Comparison of ENCODE assay signal across 23 cellular contexts in the genomic region with DNA sequence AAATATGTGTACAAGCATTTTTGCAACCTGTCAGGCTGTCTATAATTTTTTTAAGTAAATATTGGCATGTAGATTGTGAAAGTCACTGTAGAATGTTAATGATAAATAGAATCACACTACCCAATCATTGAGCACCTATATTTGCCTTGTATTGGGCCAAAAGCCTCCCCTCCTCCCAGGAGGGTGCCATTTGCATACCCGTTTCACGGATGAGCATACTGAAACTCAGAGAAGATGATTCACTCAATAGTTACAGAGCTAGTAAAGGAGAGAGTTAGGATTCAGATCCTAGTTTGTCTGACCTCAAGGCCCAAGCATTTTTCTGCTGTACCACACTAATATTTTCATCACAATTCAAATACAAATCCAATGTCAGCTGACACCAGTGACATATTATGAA.
"Had no signal": no experiment of that assay in that cellular context is flagged by ENCODE, and none has a peak within 500 bp of the region (broad histone marks: within the 10 kb centered on the region; RNA-seq: fewer than 3 reads in every experiment).

No MANE protein-coding gene starts in this region.

- DNase-seq: dermis blood vessel endothelial cell; dorsolateral prefrontal cortex; effector CD4-positive, alpha-beta T cell; effector memory CD4-positive, alpha-beta T cell; foreskin keratinocyte; heart left ventricle; hypothalamus; left cardiac atrium; left lung; left ventricle myocardium superior; lower lobe of right lung; mesenchymal stem cell; mucosa of descending colon; naive B cell had no signal

- H3K27ac Mint-ChIP-seq: mesothelial cell of epicardium, naive B cell had no signal

- H3K36me3 Mint-ChIP-seq: naive B cell had no signal

- H3K4me3 Mint-ChIP-seq: mesothelial cell of epicardium, naive B cell had no signal

- H3K27me3 Mint-ChIP-seq: naive B cell had no signal

- FAIRE-seq: colon, endothelial cell of umbilical vein, frontal cortex, islet of Langerhans had no signal

- H3K4me3 ChIP-seq: coronary artery, dorsolateral prefrontal cortex, esophagus muscularis mucosa, gastroesophageal sphincter, heart left ventricle, hepatocyte, left lung, lower lobe of right lung, mucosa of descending colon had no signal

- H3K4me1 Mint-ChIP-seq: naive B cell had no signal

- ATAC-seq: foreskin keratinocyte, gastroesophageal sphincter, heart left ventricle, left cardiac atrium, left lung, left ventricle myocardium superior, lower lobe of right lung, mucosa of descending colon had no signal
